ENCODE assay signal across 19 cellular contexts in genomic region chr10:8235253-8236027, GRCh38.
"Had no signal": no experiment of that assay in that cellular context is flagged by ENCODE, and none has a peak within 500 bp of the region (broad histone marks: within the 10 kb centered on the region; RNA-seq: fewer than 3 reads in every experiment).

No MANE protein-coding gene starts in this region.

- H3K27me3 ChIP-seq: adrenal gland, breast epithelium, Peyer's patch had no signal

- H3K9me3 ChIP-seq: adrenal gland, breast epithelium, Peyer's patch had no signal

- ATAC-seq: activated CD8-positive, alpha-beta T cell treated with anti-CD3 and anti-CD28 coated beads, Interleukin-2, amount 10 ng/mL, durations not matched to agents 7 days and 5 days had no signal

- H3K27ac Mint-ChIP-seq: activated CD8-positive, alpha-beta T cell treated with anti-CD3 and anti-CD28 coated beads, Interleukin-2, amount 10 ng/mL, durations not matched to agents 7 days and 5 days; activated naive CD8-positive, alpha-beta T cell treated with anti-CD3 and anti-CD28 coated beads, Interleukin-2, amount 10 ng/mL, durations not matched to agents 7 days and 5 days; T-helper 2 cell treated with Interferon-gamma antibody and Interleukin-4, amounts not matched to agents 5 μg/mL and 100 μg/mL, for 36 hours had no signal

- H3K36me3 ChIP-seq: adrenal gland, breast epithelium, Peyer's patch had no signal

- H3K4me3 ChIP-seq: adrenal gland, breast epithelium, Peyer's patch had no signal

- H3K4me1 ChIP-seq: adrenal gland, breast epithelium, Peyer's patch had no signal

- H3K27ac ChIP-seq: adrenal gland, breast epithelium, Peyer's patch had no signal

- H3K4me3 Mint-ChIP-seq: activated CD8-positive, alpha-beta T cell treated with anti-CD3 and anti-CD28 coated beads, Interleukin-2, amount 10 ng/mL, durations not matched to agents 7 days and 5 days; activated naive CD8-positive, alpha-beta T cell treated with anti-CD3 and anti-CD28 coated beads, Interleukin-2, amount 10 ng/mL, durations not matched to agents 7 days and 5 days; T-helper 2 cell treated with Interferon-gamma antibody and Interleukin-4, amounts not matched to agents 5 μg/mL and 100 μg/mL, for 36 hours had no signal

- DNase-seq: activated CD4-positive, CD25-positive, alpha-beta regulatory T cell; activated CD8-positive, alpha-beta memory T cell treated with anti-CD3 and anti-CD28 coated beads, Interleukin-2, amount 50 U/mL, for 48 hours; activated CD8-positive, alpha-beta T cell treated with anti-CD3 and anti-CD28 coated beads, Interleukin-2, amount 10 ng/mL, durations not matched to agents 7 days and 5 days; activated naive CD4-positive, alpha-beta T cell treated with anti-CD3 and anti-CD28 coated beads, Interleukin-2, amount 50 U/mL, for 16 hours; activated naive CD8-positive, alpha-beta T cell treated with anti-CD3 and anti-CD28 coated beads, Interleukin-2, amount 10 ng/mL, durations not matched to agents 7 days and 5 days; activated T-cell treated with anti-CD3 and anti-CD28 coated beads, Interleukin-2, amount 50 U/mL, for 1 hour; adrenal gland; anterior cingulate cortex; caudate nucleus; Karpas-422; NCI-H146; NCI-H187 treated with DMSO at 0.1 percent for 48 hours; NCI-H2081 treated with DMSO at 0.1 percent for 48 hours; NCI-H524; Peyer's patch; SHP77; T-helper 1 cell had no signal
